Comparison of ENCODE assay signal across 28 cellular contexts in genomic region chrX:37959212-37960021, GRCh38. TPM values are rescaled to one million over a fixed set of nuclear protein-coding genes. Genes with fewer than 3 reads are reported as not detected.
DNase-seq lines count a peak whose midpoint lies in the region; ATAC-seq, FAIRE-seq and TF ChIP-seq lines count a peak whose summit lies in the region.
"Had no signal": no experiment of that assay in that cellular context is flagged by ENCODE, and none has a peak within 500 bp of the region (broad histone marks: within the 10 kb centered on the region; RNA-seq: fewer than 3 reads in every experiment).

No MANE protein-coding gene starts in this region.

- no peaks in the 10 kb centered on the region for H3K79me2 ChIP-seq in HepG2 (ENCODE audit: insufficient read depth, low read length)

- H3K4me1 ChIP-seq in HepG2 (ENCODE audit: insufficient read depth, low read length), result peaks cover 41% of the 10 kb centered on the region
- no peaks in the 10 kb centered on the region for H3K4me1 ChIP-seq in HAP-1
- H3K4me1 ChIP-seq: BLaER1 treated with 17β-estradiol and CSF1 and Interleukin-3, amounts not matched to agents 10 nM and 100 nM; psoas muscle had no signal

- TF ChIP-seq EP300 in HepG2 (IDR thresholded peaks at IDR 0.05; ENCODE audit: low read depth in 2 of 2, low read length in 2 of 2) (peak; percentile 64 to 92; a peak in 3 of 4 replicates), HepG2 (CRISPR knock-in tag; IDR thresholded peaks at IDR 0.05; ENCODE audit: borderline replicate concordance) (peak; percentile 93)

- in situ Hi-C loops in HepG2 (cut with HindIII; ENCODE audit: extremely low pct_ligation_motif_present, low pct_unique_long_range_greater_than_20kb), result no loop called here
- in situ Hi-C loops in HAP-1 (cut with MboI; ENCODE audit: low sequenced_read_pairs), result no loop called here

- H3K9me3 Mint-ChIP-seq in activated naive CD4-positive, alpha-beta T cell treated with anti-CD3 and anti-CD28 coated beads for 36 hours, result no peaks in the 10 kb centered on the region
- H3K9me3 Mint-ChIP-seq in activated naive CD4-positive, alpha-beta T cell treated with anti-CD3 and anti-CD28 coated beads, Interleukin-2, amount 10 ng/mL, durations not matched to agents 7 days and 5 days, result no peaks in the 10 kb centered on the region
- H3K9me3 Mint-ChIP-seq: activated naive CD8-positive, alpha-beta T cell treated with anti-CD3 and anti-CD28 coated beads, Interleukin-2, amount 50 U/mL, for 24 hours; dendritic cell treated with granulocyte-macrophage colony-stimulating factor and Interleukin-4, amounts not matched to agents 40 ng/mL and 50 ng/mL, for 4 days; memory B cell had no signal

- H4K20me1 ChIP-seq in HepG2 (ENCODE audit: insufficient read depth, low read length), result no peaks in the 10 kb centered on the region
- H4K20me1 ChIP-seq: BLaER1 treated with 17β-estradiol and CSF1 and Interleukin-3, amounts not matched to agents 10 nM and 100 nM had no signal

- H3K9me3 ChIP-seq in HepG2 (ENCODE audit: low read length) (no peaks in the 10 kb centered on the region), HAP-1 (no peaks in the 10 kb centered on the region)

- no peaks in the 10 kb centered on the region for H3K27me3 Mint-ChIP-seq in activated naive CD4-positive, alpha-beta T cell treated with anti-CD3 and anti-CD28 coated beads for 36 hours (ENCODE audit: low read depth)
- no peaks in the 10 kb centered on the region for H3K27me3 Mint-ChIP-seq in activated naive CD4-positive, alpha-beta T cell treated with anti-CD3 and anti-CD28 coated beads, Interleukin-2, amount 10 ng/mL, durations not matched to agents 7 days and 5 days
- H3K27me3 Mint-ChIP-seq: dendritic cell treated with granulocyte-macrophage colony-stimulating factor and Interleukin-4, amounts not matched to agents 40 ng/mL and 50 ng/mL, for 4 days; memory B cell had no signal

- CTCF ChIA-PET in activated naive CD4-positive, alpha-beta T cell treated with anti-CD3 and anti-CD28 coated beads for 36 hours (lab: Charles Lee), result no interaction called here
- CTCF ChIA-PET in activated naive CD4-positive, alpha-beta T cell treated with anti-CD3 and anti-CD28 coated beads, Interleukin-2, amount 10 ng/mL, durations not matched to agents 7 days and 5 days (lab: Charles Lee), result no interaction called here
- CTCF ChIA-PET in HepG2 (lab: Yijun Ruan, JAX; ENCODE audit: low intra/inter-chr PET ratio, low total read pairs), result no interaction called here

- H3K4me3 ChIP-seq in HepG2 (replicated peaks in 1 of 3; ENCODE audit: insufficient read depth in 1 of 3, low read depth in 2 of 3, low read length in 3 of 3) (peak overlapping the region in 1 of 3 experiments; percentile 50; a peak in 3 of 6 replicates), HAP-1 (no peak overlapping the region)
- H3K4me3 ChIP-seq: BLaER1 treated with 17β-estradiol and CSF1 and Interleukin-3, amounts not matched to agents 10 nM and 100 nM; psoas muscle; smooth muscle cell had no signal

- BruUV-seq in HepG2 (replicated peaks; lab: Mats Ljungman, UMichigan), result no TSS peak

- H3K27me3 ChIP-seq in HepG2 (ENCODE audit: control insufficient read depth in 1 of 2, insufficient read depth in 2 of 2, low read length in 2 of 2) (no peaks in the 10 kb centered on the region), HAP-1 (ENCODE audit: low read depth) (no peaks in the 10 kb centered on the region)
- H3K27me3 ChIP-seq: BLaER1 treated with 17β-estradiol and CSF1 and Interleukin-3, amounts not matched to agents 10 nM and 100 nM had no signal

- H3K9ac ChIP-seq in HepG2 (ENCODE audit: insufficient read depth, low read depth, low read length), result peak overlapping the region; percentile 69
- H3K9ac ChIP-seq: BLaER1 treated with 17β-estradiol and CSF1 and Interleukin-3, amounts not matched to agents 10 nM and 100 nM; KMS-11 had no signal

- TF ChIP-seq POLR2A in HepG2 (IDR thresholded peaks at IDR 0.05; ENCODE audit: insufficient read depth in 1 of 2, low read depth in 2 of 2, low read length in 2 of 2), result no peak

- FAIRE-seq in HepG2 (lab: Jason Lieb, UNC) (peak; percentile 100), GM19239 (lab: Jason Lieb, UNC) (no peak)
- FAIRE-seq: keratinocyte, RCC 7860, urothelium cell line had no signal

- H3K36me3 ChIP-seq in HepG2 (replicated peaks in 1 of 2; ENCODE audit: control insufficient read depth in 1 of 2, insufficient read depth in 2 of 2, low read length in 2 of 2) (no peaks in the 10 kb centered on the region), HAP-1 (replicated peaks) (no peaks in the 10 kb centered on the region)
- H3K36me3 ChIP-seq: BLaER1 treated with 17β-estradiol and CSF1 and Interleukin-3, amounts not matched to agents 10 nM and 100 nM had no signal

- POLR2A ChIA-PET in HepG2 (lab: Yijun Ruan, JAX), result interaction anchor here (0.8 to 3.5 kb wide), 6 partner anchors 13 to 603 kb away, joined by 3 to 27 read pairs (median 4); no protein-coding TSS in a partner anchor

- peak; percentile 86 for ATAC-seq in HepG2
- ATAC-seq: activated CD4-positive, CD25-positive, alpha-beta regulatory T cell treated with anti-CD3 and anti-CD28 coated beads, Interleukin-2, amount 50 U/mL, for 24 hours; activated naive CD8-positive, alpha-beta T cell treated with anti-CD3 and anti-CD28 coated beads, Interleukin-2, amount 50 U/mL, for 24 hours; psoas muscle; SK-N-SH treated with all-trans-retinoic acid at 6 μM for 48 hours had no signal

- no peak for TF ChIP-seq RAD21 in HepG2 (CRISPR knock-in tag; IDR thresholded peaks at IDR 0.05)

- no peaks in the 10 kb centered on the region for H3K4me1 Mint-ChIP-seq in activated naive CD4-positive, alpha-beta T cell treated with anti-CD3 and anti-CD28 coated beads for 36 hours (ENCODE audit: low read depth)
- H3K4me1 Mint-ChIP-seq in activated naive CD4-positive, alpha-beta T cell treated with anti-CD3 and anti-CD28 coated beads, Interleukin-2, amount 10 ng/mL, durations not matched to agents 7 days and 5 days, result peaks cover 2% of the 10 kb centered on the region
- H3K4me1 Mint-ChIP-seq: activated naive CD8-positive, alpha-beta T cell treated with anti-CD3 and anti-CD28 coated beads, Interleukin-2, amount 50 U/mL, for 24 hours; memory B cell had no signal

- no peak for DNase-seq in activated naive CD4-positive, alpha-beta T cell treated with anti-CD3 and anti-CD28 coated beads for 36 hours
- DNase-seq in activated naive CD4-positive, alpha-beta T cell treated with anti-CD3 and anti-CD28 coated beads, Interleukin-2, amount 10 ng/mL, durations not matched to agents 7 days and 5 days, result no peak
- DNase-seq in SHP77 (lab: John Stamatoyannopoulos, UW) (peak; percentile 6), HepG2 (ENCODE audit: low spot score) (peak; percentile 95), anterior cingulate cortex (lab: John Stamatoyannopoulos, UW) (no peak), glomerular visceral epithelial cell (ENCODE audit: extremely low spot score) (no peak), HAP-1 (ENCODE audit: low spot score in 2 of 2) (no peak), GM19239 (ENCODE audit: insufficient read length, low spot score) (no peak)
- DNase-seq: activated CD8-positive, alpha-beta memory T cell treated with anti-CD3 and anti-CD28 coated beads for 24 hours; activated naive CD8-positive, alpha-beta T cell treated with anti-CD3 and anti-CD28 coated beads, Interleukin-2, amount 50 U/mL, for 24 hours; GDM1; hippocampal formation; NCI-H1048; NCI-H2171 treated with DMSO at 0.1 percent for 48 hours; NK-92 treated with Interleukin-12 subunit alpha and Interleukin-12 subunit beta, amount 100 ng/mL, for 24 hours; psoas muscle; stimulated activated CD4-positive, alpha-beta T cell treated with anti-CD3 and anti-CD28 coated beads, Interleukin-4, amount 100 ng/mL, for 4 hours; T-helper 9 cell had no signal

- WGBS in HepG2 (ENCODE audit: low lambda C conversion rate), result 0% methylated on average over 3 of the region's 15 CpGs

- H3K4me3 Mint-ChIP-seq in activated naive CD4-positive, alpha-beta T cell treated with anti-CD3 and anti-CD28 coated beads for 36 hours, result no peak overlapping the region
- H3K4me3 Mint-ChIP-seq in activated naive CD4-positive, alpha-beta T cell treated with anti-CD3 and anti-CD28 coated beads, Interleukin-2, amount 10 ng/mL, durations not matched to agents 7 days and 5 days, result no peak overlapping the region
- H3K4me3 Mint-ChIP-seq: activated naive CD8-positive, alpha-beta T cell treated with anti-CD3 and anti-CD28 coated beads, Interleukin-2, amount 50 U/mL, for 24 hours; dendritic cell treated with granulocyte-macrophage colony-stimulating factor and Interleukin-4, amounts not matched to agents 40 ng/mL and 50 ng/mL, for 4 days; memory B cell had no signal

- no peak overlapping the region for H2AFZ ChIP-seq in HepG2 (ENCODE audit: low read length)

- no peaks in the 10 kb centered on the region for H3K36me3 Mint-ChIP-seq in activated naive CD4-positive, alpha-beta T cell treated with anti-CD3 and anti-CD28 coated beads for 36 hours (ENCODE audit: low read depth)
- H3K36me3 Mint-ChIP-seq in activated naive CD4-positive, alpha-beta T cell treated with anti-CD3 and anti-CD28 coated beads, Interleukin-2, amount 10 ng/mL, durations not matched to agents 7 days and 5 days, result no peaks in the 10 kb centered on the region
- H3K36me3 Mint-ChIP-seq: memory B cell had no signal

- TF ChIP-seq CTCF in HepG2 (CRISPR knock-in tag; IDR thresholded peaks at IDR 0.05), result no peak

- peak overlapping the region; percentile 74 for H3K27ac Mint-ChIP-seq in activated naive CD4-positive, alpha-beta T cell treated with anti-CD3 and anti-CD28 coated beads for 36 hours
- H3K27ac Mint-ChIP-seq in activated naive CD4-positive, alpha-beta T cell treated with anti-CD3 and anti-CD28 coated beads, Interleukin-2, amount 10 ng/mL, durations not matched to agents 7 days and 5 days, result no peak overlapping the region
- H3K27ac Mint-ChIP-seq: activated naive CD8-positive, alpha-beta T cell treated with anti-CD3 and anti-CD28 coated beads, Interleukin-2, amount 50 U/mL, for 24 hours; dendritic cell treated with granulocyte-macrophage colony-stimulating factor and Interleukin-4, amounts not matched to agents 40 ng/mL and 50 ng/mL, for 4 days; memory B cell had no signal

- intact Hi-C loops in activated naive CD4-positive, alpha-beta T cell treated with anti-CD3 and anti-CD28 coated beads for 36 hours (cut with micrococcal nuclease), result no loop called here
- intact Hi-C loops in HepG2 (cut with micrococcal nuclease; ENCODE audit: unreplicated experiment), result loop anchor here (10.0 kb wide), 1 partner anchor 55 kb away; no protein-coding TSS in a partner anchor

- peak overlapping the region; percentile 77 for H3K4me2 ChIP-seq in HepG2 (ENCODE audit: low read depth, low read length)
- H3K4me2 ChIP-seq: BLaER1 treated with 17β-estradiol and CSF1 and Interleukin-3, amounts not matched to agents 10 nM and 100 nM; KMS-11; smooth muscle cell had no signal

- peak overlapping the region; percentile 96 for H3K27ac ChIP-seq in HepG2 (ENCODE audit: extremely low read length, insufficient read depth, low read length)
- H3K27ac ChIP-seq: BLaER1 treated with 17β-estradiol and CSF1 and Interleukin-3, amounts not matched to agents 10 nM and 100 nM; KMS-11; psoas muscle had no signal

RNA-seq across cellular contexts. Expression of gene SYTL5, which starts 46.9 kb away (rescaled TPM):
- not detected for total RNA-seq in activated naive CD4-positive, alpha-beta T cell treated with anti-CD3 and anti-CD28 coated beads for 36 hours
- not detected in 2 replicates for total RNA-seq in HepG2 (2016; rRNA removed; fragmentation: Illumina TruSeq; extraction: Trizol)
- total RNA-seq in HepG2 (2016; cell fraction: cytosol; rRNA removed; fragmentation: Illumina TruSeq; extraction: Trizol; ENCODE audit: low read depth), result not detected in 2 replicates
- not detected in 2 replicates for total RNA-seq in HepG2 (2016; cell fraction: insoluble cytoplasmic fraction; rRNA removed; fragmentation: Illumina TruSeq; extraction: Trizol)
- total RNA-seq in HepG2 (2016; cell fraction: membrane; rRNA removed; fragmentation: Illumina TruSeq; extraction: Trizol), result not detected in 2 replicates
- total RNA-seq in HepG2 (2016; cell fraction: nucleus; rRNA removed; fragmentation: Illumina TruSeq; extraction: Trizol), result not detected in 2 replicates
- 0.01 TPM in 1 of 2 replicates, not detected in the other for polyA plus RNA-seq in HepG2 (2011; rRNA removed)
- not detected in 2 replicates for polyA plus RNA-seq in HepG2 (2011; cell fraction: cytosol; rRNA removed)
- not detected in 2 replicates for polyA plus RNA-seq in HepG2 (2011; cell fraction: nucleus; rRNA removed)
- not detected in 2 replicates for polyA plus RNA-seq in HepG2 (2012)
- polyA plus RNA-seq in HepG2 (2016; cell fraction: cytosol; fragmentation: Illumina TruSeq; extraction: Trizol; ENCODE audit: low read depth), result not detected in 2 replicates
- not detected in 2 replicates for polyA plus RNA-seq in HepG2 (2016; cell fraction: insoluble cytoplasmic fraction; fragmentation: Illumina TruSeq; extraction: Trizol; ENCODE audit: low read depth)
- not detected in 2 replicates for polyA plus RNA-seq in HepG2 (2016; cell fraction: membrane; fragmentation: Illumina TruSeq; extraction: Trizol; ENCODE audit: low read depth)
- not detected in 2 replicates for polyA plus RNA-seq in HepG2 (2016; cell fraction: nucleus; fragmentation: Illumina TruSeq; extraction: Trizol; ENCODE audit: insufficient read depth, low read depth)
- 0.07 TPM in 1 of 2 replicates, not detected in the other for polyA minus RNA-seq in HepG2 (2011; rRNA and poly(A)+ RNA removed; ENCODE audit: low replicate concordance)
- polyA minus RNA-seq in HepG2 (2011; cell fraction: cytosol; rRNA and poly(A)+ RNA removed), result not detected in 2 replicates
- not detected in 2 replicates for polyA minus RNA-seq in HepG2 (2011; cell fraction: nucleus; rRNA and poly(A)+ RNA removed)
- total RNA-seq: psoas muscle had no signal

Comparison
In these comparisons a context has a peak if more than half of its experiments do, and no peak if none do; other contexts are left out.
1. DNase-seq: peak in SHP77 (2 of 2) and HepG2 (single experiment); none in activated naive CD4-positive, alpha-beta T cell treated with anti-CD3 and anti-CD28 coated beads for 36 hours (single experiment), activated naive CD4-positive, alpha-beta T cell treated with anti-CD3 and anti-CD28 coated beads, Interleukin-2, amount 10 ng/mL, durations not matched to agents 7 days and 5 days (single experiment), anterior cingulate cortex (0 of 58), glomerular visceral epithelial cell (single experiment), HAP-1 (0 of 2) and GM19239 (single experiment).